ENCODE assay signal across 1 cellular context in genomic region chr1:173714759-173715537, GRCh38.
A peak's percentile ranks its signal among the peaks of the same experiment; 100 is the strongest.
TF ChIP-seq lines count a peak whose summit lies in the region.

A gene with protein sequence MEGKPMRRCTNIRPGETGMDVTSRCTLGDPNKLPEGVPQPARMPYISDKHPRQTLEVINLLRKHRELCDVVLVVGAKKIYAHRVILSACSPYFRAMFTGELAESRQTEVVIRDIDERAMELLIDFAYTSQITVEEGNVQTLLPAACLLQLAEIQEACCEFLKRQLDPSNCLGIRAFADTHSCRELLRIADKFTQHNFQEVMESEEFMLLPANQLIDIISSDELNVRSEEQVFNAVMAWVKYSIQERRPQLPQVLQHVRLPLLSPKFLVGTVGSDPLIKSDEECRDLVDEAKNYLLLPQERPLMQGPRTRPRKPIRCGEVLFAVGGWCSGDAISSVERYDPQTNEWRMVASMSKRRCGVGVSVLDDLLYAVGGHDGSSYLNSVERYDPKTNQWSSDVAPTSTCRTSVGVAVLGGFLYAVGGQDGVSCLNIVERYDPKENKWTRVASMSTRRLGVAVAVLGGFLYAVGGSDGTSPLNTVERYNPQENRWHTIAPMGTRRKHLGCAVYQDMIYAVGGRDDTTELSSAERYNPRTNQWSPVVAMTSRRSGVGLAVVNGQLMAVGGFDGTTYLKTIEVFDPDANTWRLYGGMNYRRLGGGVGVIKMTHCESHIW (plus strand): TSS chr1:173714981. CDS start chr1:173716044, 1,063 bp downstream.

TF ChIP-seq in K562, 482 proteins besides CTCF, POLR2A, EP300 and RAD21 (continued from another document and continues in another):
- no peak for TF ChIP-seq KAT2B (IDR thresholded peaks at IDR 0.05; ENCODE audit: low read depth, low read length)
- no peak for TF ChIP-seq ZNF146 (CRISPR knock-in tag; IDR thresholded peaks at IDR 0.05; ENCODE audit: unreplicated experiment)
- TF ChIP-seq, protein P1, sequence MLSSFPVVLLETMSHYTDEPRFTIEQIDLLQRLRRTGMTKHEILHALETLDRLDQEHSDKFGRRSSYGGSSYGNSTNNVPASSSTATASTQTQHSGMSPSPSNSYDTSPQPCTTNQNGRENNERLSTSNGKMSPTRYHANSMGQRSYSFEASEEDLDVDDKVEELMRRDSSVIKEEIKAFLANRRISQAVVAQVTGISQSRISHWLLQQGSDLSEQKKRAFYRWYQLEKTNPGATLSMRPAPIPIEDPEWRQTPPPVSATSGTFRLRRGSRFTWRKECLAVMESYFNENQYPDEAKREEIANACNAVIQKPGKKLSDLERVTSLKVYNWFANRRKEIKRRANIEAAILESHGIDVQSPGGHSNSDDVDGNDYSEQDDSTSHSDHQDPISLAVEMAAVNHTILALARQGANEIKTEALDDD (IDR thresholded peaks at IDR 0.05): peak; percentile 9; the same call in 1 of the 2 replicates
- TF ChIP-seq SMARCA4 (IDR thresholded peaks at IDR 0.05): peak; percentile 63
- peak; percentile 46; the same call in 1 of the 2 replicates for TF ChIP-seq NCOR1 (IDR thresholded peaks at IDR 0.05)
- no peak for TF ChIP-seq PCBP2 (IDR thresholded peaks at IDR 0.05; ENCODE audit: low read depth, low read length, poor library complexity, severe bottlenecking)
- peak; percentile 66 for TF ChIP-seq ARID1B (IDR thresholded peaks at IDR 0.05)
- TF ChIP-seq SMC3 (conservative IDR thresholded peaks at IDR 0.05; ENCODE audit: insufficient read depth, low read depth, low read length): no peak
- TF ChIP-seq RBM34 (IDR thresholded peaks at IDR 0.05; ENCODE audit: borderline replicate concordance, insufficient read depth, low read length): no peak
- TF ChIP-seq TBL1XR1 (IDR thresholded peaks at IDR 0.05; ENCODE audit: low read length in 2 of 2): peak; percentile 66 to 86; a peak in 3 of 4 replicates
- peak in 2 of 3 experiments; percentile 51 to 63 for TF ChIP-seq YY1 (IDR thresholded peaks at IDR 0.05; ENCODE audit: borderline replicate concordance in 1 of 3, control insufficient read depth in 1 of 3, extremely low read depth in 1 of 3, insufficient read depth in 3 of 3, insufficient read length in 1 of 3, insufficient replicate concordance in 2 of 3, low read depth in 1 of 3, low read length in 2 of 3)
- TF ChIP-seq, protein P2, sequence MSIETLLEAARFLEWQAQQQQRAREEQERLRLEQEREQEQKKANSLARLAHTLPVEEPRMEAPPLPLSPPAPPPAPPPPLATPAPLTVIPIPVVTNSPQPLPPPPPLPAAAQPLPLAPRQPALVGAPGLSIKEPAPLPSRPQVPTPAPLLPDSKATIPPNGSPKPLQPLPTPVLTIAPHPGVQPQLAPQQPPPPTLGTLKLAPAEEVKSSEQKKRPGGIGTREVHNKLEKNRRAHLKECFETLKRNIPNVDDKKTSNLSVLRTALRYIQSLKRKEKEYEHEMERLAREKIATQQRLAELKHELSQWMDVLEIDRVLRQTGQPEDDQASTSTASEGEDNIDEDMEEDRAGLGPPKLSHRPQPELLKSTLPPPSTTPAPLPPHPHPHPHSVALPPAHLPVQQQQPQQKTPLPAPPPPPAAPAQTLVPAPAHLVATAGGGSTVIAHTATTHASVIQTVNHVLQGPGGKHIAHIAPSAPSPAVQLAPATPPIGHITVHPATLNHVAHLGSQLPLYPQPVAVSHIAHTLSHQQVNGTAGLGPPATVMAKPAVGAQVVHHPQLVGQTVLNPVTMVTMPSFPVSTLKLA (conservative IDR thresholded peaks at IDR 0.05): peak; percentile 68 to 89
- TF ChIP-seq ZNF23 (CRISPR knock-in tag; IDR thresholded peaks at IDR 0.05): no peak
- peak; percentile 87 to 93 for TF ChIP-seq MLLT1 (IDR thresholded peaks at IDR 0.05)
- peak; percentile 28; the same call in 1 of the 2 replicates for TF ChIP-seq KHSRP (IDR thresholded peaks at IDR 0.05)
- TF ChIP-seq ELF1 (tag; IDR thresholded peaks at IDR 0.05): peak; percentile 96
- peak; percentile 91 for TF ChIP-seq ZFX (CRISPR knock-in tag; IDR thresholded peaks at IDR 0.05)
- TF ChIP-seq BMI1 (IDR thresholded peaks at IDR 0.05; ENCODE audit: low read length): peak; percentile 65; the same call in 1 of the 2 replicates
- TF ChIP-seq NR2C2 (CRISPR knock-in tag; IDR thresholded peaks at IDR 0.05): peak; percentile 92
- TF ChIP-seq NR2C2 (tag; IDR thresholded peaks at IDR 0.05): peak; percentile 99
- TF ChIP-seq TBP (optimal IDR thresholded peaks at IDR 0.05; ENCODE audit: low read depth, low read length): peak; percentile 94
- TF ChIP-seq FOXP1 (CRISPR knock-in tag; IDR thresholded peaks at IDR 0.05): no peak
- no peak for TF ChIP-seq ZNF143 (CRISPR knock-in tag; IDR thresholded peaks at IDR 0.05)
- peak; percentile 93 for TF ChIP-seq RBFOX2 (IDR thresholded peaks at IDR 0.05; ENCODE audit: low read depth, low read length)
- peak; percentile 58; the same call in 1 of the 2 replicates for TF ChIP-seq MEF2D (tag; conservative IDR thresholded peaks at IDR 0.05; ENCODE audit: low read depth)
- TF ChIP-seq, protein P3, sequence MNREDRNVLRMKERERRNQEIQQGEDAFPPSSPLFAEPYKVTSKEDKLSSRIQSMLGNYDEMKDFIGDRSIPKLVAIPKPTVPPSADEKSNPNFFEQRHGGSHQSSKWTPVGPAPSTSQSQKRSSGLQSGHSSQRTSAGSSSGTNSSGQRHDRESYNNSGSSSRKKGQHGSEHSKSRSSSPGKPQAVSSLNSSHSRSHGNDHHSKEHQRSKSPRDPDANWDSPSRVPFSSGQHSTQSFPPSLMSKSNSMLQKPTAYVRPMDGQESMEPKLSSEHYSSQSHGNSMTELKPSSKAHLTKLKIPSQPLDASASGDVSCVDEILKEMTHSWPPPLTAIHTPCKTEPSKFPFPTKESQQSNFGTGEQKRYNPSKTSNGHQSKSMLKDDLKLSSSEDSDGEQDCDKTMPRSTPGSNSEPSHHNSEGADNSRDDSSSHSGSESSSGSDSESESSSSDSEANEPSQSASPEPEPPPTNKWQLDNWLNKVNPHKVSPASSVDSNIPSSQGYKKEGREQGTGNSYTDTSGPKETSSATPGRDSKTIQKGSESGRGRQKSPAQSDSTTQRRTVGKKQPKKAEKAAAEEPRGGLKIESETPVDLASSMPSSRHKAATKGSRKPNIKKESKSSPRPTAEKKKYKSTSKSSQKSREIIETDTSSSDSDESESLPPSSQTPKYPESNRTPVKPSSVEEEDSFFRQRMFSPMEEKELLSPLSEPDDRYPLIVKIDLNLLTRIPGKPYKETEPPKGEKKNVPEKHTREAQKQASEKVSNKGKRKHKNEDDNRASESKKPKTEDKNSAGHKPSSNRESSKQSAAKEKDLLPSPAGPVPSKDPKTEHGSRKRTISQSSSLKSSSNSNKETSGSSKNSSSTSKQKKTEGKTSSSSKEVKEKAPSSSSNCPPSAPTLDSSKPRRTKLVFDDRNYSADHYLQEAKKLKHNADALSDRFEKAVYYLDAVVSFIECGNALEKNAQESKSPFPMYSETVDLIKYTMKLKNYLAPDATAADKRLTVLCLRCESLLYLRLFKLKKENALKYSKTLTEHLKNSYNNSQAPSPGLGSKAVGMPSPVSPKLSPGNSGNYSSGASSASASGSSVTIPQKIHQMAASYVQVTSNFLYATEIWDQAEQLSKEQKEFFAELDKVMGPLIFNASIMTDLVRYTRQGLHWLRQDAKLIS (CRISPR knock-in tag; IDR thresholded peaks at IDR 0.05): peak; percentile 79; the same call in 1 of the 2 replicates
- TF ChIP-seq RREB1 (CRISPR knock-in tag; IDR thresholded peaks at IDR 0.05): peak; percentile 50; the same call in 1 of the 2 replicates
- TF ChIP-seq ELF4 (CRISPR knock-in tag; IDR thresholded peaks at IDR 0.05): peak; percentile 82; the same call in 1 of the 2 replicates
- TF ChIP-seq, protein P4, sequence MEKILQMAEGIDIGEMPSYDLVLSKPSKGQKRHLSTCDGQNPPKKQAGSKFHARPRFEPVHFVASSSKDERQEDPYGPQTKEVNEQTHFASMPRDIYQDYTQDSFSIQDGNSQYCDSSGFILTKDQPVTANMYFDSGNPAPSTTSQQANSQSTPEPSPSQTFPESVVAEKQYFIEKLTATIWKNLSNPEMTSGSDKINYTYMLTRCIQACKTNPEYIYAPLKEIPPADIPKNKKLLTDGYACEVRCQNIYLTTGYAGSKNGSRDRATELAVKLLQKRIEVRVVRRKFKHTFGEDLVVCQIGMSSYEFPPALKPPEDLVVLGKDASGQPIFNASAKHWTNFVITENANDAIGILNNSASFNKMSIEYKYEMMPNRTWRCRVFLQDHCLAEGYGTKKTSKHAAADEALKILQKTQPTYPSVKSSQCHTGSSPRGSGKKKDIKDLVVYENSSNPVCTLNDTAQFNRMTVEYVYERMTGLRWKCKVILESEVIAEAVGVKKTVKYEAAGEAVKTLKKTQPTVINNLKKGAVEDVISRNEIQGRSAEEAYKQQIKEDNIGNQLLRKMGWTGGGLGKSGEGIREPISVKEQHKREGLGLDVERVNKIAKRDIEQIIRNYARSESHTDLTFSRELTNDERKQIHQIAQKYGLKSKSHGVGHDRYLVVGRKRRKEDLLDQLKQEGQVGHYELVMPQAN (IDR thresholded peaks at IDR 0.05; ENCODE audit: borderline replicate concordance): peak; percentile 96
- TF ChIP-seq ZNF165 (CRISPR knock-in tag; IDR thresholded peaks at IDR 0.05; ENCODE audit: borderline replicate concordance): peak; percentile 84; the same call in 1 of the 2 replicates
- TF ChIP-seq, protein P5, sequence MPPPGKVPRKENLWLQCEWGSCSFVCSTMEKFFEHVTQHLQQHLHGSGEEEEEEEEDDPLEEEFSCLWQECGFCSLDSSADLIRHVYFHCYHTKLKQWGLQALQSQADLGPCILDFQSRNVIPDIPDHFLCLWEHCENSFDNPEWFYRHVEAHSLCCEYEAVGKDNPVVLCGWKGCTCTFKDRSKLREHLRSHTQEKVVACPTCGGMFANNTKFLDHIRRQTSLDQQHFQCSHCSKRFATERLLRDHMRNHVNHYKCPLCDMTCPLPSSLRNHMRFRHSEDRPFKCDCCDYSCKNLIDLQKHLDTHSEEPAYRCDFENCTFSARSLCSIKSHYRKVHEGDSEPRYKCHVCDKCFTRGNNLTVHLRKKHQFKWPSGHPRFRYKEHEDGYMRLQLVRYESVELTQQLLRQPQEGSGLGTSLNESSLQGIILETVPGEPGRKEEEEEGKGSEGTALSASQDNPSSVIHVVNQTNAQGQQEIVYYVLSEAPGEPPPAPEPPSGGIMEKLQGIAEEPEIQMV (tag; conservative IDR thresholded peaks at IDR 0.05; ENCODE audit: low read depth): no peak
- TF ChIP-seq NRF1 (conservative IDR thresholded peaks at IDR 0.05 in 1 of 2, IDR thresholded peaks at IDR 0.05 in 1 of 2): peak; percentile 46 to 53; a peak in 3 of 4 replicates
- TF ChIP-seq SIN3B (IDR thresholded peaks at IDR 0.05; ENCODE audit: low read depth): peak; percentile 80
- no peak for TF ChIP-seq PHB (CRISPR knock-in tag; IDR thresholded peaks at IDR 0.05)
- TF ChIP-seq ZNF561 (CRISPR knock-in tag; conservative IDR thresholded peaks at IDR 0.05): no peak
- TF ChIP-seq FUS (optimal IDR thresholded peaks at IDR 0.05; ENCODE audit: low read depth, low read length): no peak
- TF ChIP-seq KLF6 (CRISPR knock-in tag; IDR thresholded peaks at IDR 0.05; ENCODE audit: borderline replicate concordance): 0 out of 2 replicates have a peak, but pooled peaks have one; percentile 35
- peak; percentile 53; the same call in 1 of the 2 replicates for TF ChIP-seq CREM (IDR thresholded peaks at IDR 0.05; ENCODE audit: low read depth)
- TF ChIP-seq, protein P6, sequence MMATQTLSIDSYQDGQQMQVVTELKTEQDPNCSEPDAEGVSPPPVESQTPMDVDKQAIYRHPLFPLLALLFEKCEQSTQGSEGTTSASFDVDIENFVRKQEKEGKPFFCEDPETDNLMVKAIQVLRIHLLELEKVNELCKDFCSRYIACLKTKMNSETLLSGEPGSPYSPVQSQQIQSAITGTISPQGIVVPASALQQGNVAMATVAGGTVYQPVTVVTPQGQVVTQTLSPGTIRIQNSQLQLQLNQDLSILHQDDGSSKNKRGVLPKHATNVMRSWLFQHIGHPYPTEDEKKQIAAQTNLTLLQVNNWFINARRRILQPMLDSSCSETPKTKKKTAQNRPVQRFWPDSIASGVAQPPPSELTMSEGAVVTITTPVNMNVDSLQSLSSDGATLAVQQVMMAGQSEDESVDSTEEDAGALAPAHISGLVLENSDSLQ (IDR thresholded peaks at IDR 0.05): peak; percentile 84; the same call in 1 of the 2 replicates
- no peak for TF ChIP-seq ZNF184 (CRISPR knock-in tag; IDR thresholded peaks at IDR 0.05)
